8 cellular contexts compared by ENCODE assay signal in the genomic region with DNA sequence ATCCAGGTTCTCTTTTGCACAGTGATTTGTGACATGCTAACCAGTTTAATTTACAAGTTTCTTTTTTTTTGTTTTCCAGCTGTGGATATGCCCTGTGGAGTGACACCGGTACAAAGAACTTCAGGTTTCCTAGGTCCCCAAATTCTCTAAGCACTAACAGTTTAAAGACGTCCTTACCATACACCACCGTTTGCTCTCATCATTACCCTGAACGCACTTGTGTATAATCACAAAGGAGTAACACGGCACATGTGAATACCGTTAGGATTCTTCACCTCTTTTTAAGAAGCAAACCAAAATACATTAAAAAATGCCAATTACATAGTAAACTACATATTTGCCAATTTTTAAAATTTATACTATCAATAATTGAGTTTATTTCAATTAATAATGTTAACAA. TPM values are rescaled to one million over a fixed set of nuclear protein-coding genes. Genes with fewer than 3 reads are reported as not detected.
DNase-seq lines count a peak whose midpoint lies in the region; ATAC-seq and TF ChIP-seq lines count a peak whose summit lies in the region.

No MANE protein-coding gene starts in this region.

- ATAC-seq in SK-N-SH treated with all-trans-retinoic acid at 6 μM for 48 hours, result peak; percentile 36
- no peak for ATAC-seq in GM18498 (IDR thresholded peaks at IDR 0.05; ENCODE audit: unreplicated experiment)

- H2AFZ ChIP-seq in smooth muscle cell (ENCODE audit: low read depth), result peak overlapping the region; percentile 99

- no peaks in the 10 kb centered on the region for H3F3A ChIP-seq in smooth muscle cell (ENCODE audit: low read depth)

- no peak overlapping the region for H3K27ac ChIP-seq in smooth muscle cell (ENCODE audit: low read depth)

- peaks cover 3% of the 10 kb centered on the region for H3K79me2 ChIP-seq in smooth muscle cell (ENCODE audit: low read depth)

- H3K36me3 ChIP-seq in smooth muscle cell (ENCODE audit: low read depth), result no peaks in the 10 kb centered on the region

- H3K9me3 ChIP-seq in smooth muscle cell (replicated peaks; ENCODE audit: low read depth), result no peaks in the 10 kb centered on the region

- H3K9ac ChIP-seq in smooth muscle cell (ENCODE audit: low read depth), result peak overlapping the region; percentile 84

- no peaks in the 10 kb centered on the region for H3K27me3 ChIP-seq in smooth muscle cell (ENCODE audit: low read depth)

- DNase-seq in NCI-H1092 treated with DMSO at 0.1 percent for 48 hours (lab: John Stamatoyannopoulos, UW), result peak; percentile 26
- no peak for DNase-seq in NCI-H1092 (lab: John Stamatoyannopoulos, UW)
- DNase-seq in foreskin fibroblast, result peak in 1 of 2 donors; percentile 8
- no peak for DNase-seq in smooth muscle cell (lab: John Stamatoyannopoulos, UW; ENCODE audit: unreplicated experiment)
- DNase-seq in dedifferentiated amniotic fluid mesenchymal stem cell (ENCODE audit: extremely low spot score), result no peak
- DNase-seq in stimulated activated CD4-positive, alpha-beta T cell treated with anti-CD3 and anti-CD28 coated beads, Interleukin-4, amount 100 ng/mL, for 24 hours, result no peak

- 49% methylated on average over 6 of the region's 6 CpGs for WGBS in smooth muscle cell (ENCODE audit: low lambda C conversion rate)

- peak overlapping the region; percentile 93 for H3K4me2 ChIP-seq in smooth muscle cell

- peak overlapping the region; percentile 76 to 82 for H3K4me3 ChIP-seq in foreskin fibroblast (ENCODE audit: low read depth in 1 of 2, low read length in 2 of 2)
- peak overlapping the region; percentile 93 for H3K4me3 ChIP-seq in smooth muscle cell

- no peaks in the 10 kb centered on the region for H4K20me1 ChIP-seq in smooth muscle cell (ENCODE audit: low read depth)

- peaks cover 9% of the 10 kb centered on the region for H3K4me1 ChIP-seq in smooth muscle cell (ENCODE audit: low read depth)

- TF ChIP-seq CTCF in foreskin fibroblast (IDR thresholded peaks at IDR 0.05; ENCODE audit: low read depth, low read length) (no peak), smooth muscle cell (IDR thresholded peaks at IDR 0.05; ENCODE audit: borderline replicate concordance, insufficient read depth, poor library complexity, severe bottlenecking) (no peak)

TF ChIP-seq in SK-N-SH treated with all-trans-retinoic acid at 6 μM for 48 hours, 23 proteins besides CTCF, POLR2A, EP300 and RAD21:
- TF ChIP-seq ZFP3 (CRISPR knock-in tag; IDR thresholded peaks at IDR 0.05) (no peak), TOX (CRISPR knock-in tag; IDR thresholded peaks at IDR 0.05; ENCODE audit: borderline replicate concordance) (no peak), RARB (CRISPR knock-in tag; IDR thresholded peaks at IDR 0.05) (no peak), ZNF8 (CRISPR knock-in tag; IDR thresholded peaks at IDR 0.05) (no peak), SNAI2 (CRISPR knock-in tag; IDR thresholded peaks at IDR 0.05) (no peak), OSR1 (CRISPR knock-in tag; IDR thresholded peaks at IDR 0.05) (no peak)
- TF ChIP-seq, protein P1, sequence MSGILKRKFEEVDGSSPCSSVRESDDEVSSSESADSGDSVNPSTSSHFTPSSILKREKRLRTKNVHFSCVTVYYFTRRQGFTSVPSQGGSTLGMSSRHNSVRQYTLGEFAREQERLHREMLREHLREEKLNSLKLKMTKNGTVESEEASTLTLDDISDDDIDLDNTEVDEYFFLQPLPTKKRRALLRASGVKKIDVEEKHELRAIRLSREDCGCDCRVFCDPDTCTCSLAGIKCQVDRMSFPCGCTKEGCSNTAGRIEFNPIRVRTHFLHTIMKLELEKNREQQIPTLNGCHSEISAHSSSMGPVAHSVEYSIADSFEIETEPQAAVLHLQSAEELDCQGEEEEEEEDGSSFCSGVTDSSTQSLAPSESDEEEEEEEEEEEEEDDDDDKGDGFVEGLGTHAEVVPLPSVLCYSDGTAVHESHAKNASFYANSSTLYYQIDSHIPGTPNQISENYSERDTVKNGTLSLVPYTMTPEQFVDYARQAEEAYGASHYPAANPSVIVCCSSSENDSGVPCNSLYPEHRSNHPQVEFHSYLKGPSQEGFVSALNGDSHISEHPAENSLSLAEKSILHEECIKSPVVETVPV (CRISPR knock-in tag; IDR thresholded peaks at IDR 0.05), result no peak

RNA-seq across cellular contexts. Expression of gene LANCL1, which starts 0.8 kb away (rescaled TPM):
- 37.2 and 43.7 TPM in 2 replicates for total RNA-seq in smooth muscle cell
- polyA plus RNA-seq in smooth muscle cell, result 14.5 and 14.7 TPM in 2 replicates
